Comparison of ENCODE assay signal across 25 cellular contexts in the genomic region with DNA sequence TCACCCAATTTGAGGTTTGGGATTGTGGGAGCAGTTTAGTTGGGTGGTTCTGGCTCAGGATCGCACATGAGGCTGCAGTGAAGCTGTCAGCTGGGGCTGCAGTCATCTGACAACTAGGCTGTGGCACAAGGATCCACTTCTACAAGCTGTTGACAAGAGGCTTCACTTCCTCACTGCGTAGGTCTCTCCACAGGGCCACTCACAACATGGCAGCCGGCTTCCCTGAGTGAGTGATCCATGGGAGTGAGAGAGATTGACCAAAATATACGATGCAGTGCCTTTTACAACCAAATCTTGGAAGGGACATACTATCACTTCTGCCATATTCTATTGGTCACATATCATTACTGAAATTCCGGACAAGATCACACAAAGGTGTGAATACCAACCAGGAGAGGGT.
A peak's percentile ranks its signal among the peaks of the same experiment; 100 is the strongest.
DNase-seq lines count a peak whose midpoint lies in the region; ATAC-seq, FAIRE-seq and TF ChIP-seq lines count a peak whose summit lies in the region.
"Had no signal": no experiment of that assay in that cellular context is flagged by ENCODE, and none has a peak within 500 bp of the region (broad histone marks: within the 10 kb centered on the region; RNA-seq: fewer than 3 reads in every experiment).

No MANE protein-coding gene starts in this region.

- H3K36me3 ChIP-seq in OCI-LY3 (replicated peaks; ENCODE audit: low read depth, low read length) = no peaks in the 10 kb centered on the region
- H3K36me3 ChIP-seq: BLaER1 treated with 17β-estradiol and CSF1 and Interleukin-3, amounts not matched to agents 10 nM and 100 nM had no signal

- H3K4me3 ChIP-seq in GM12865 (ENCODE audit: low read depth, low read length) (peak overlapping the region; percentile 73), OCI-LY3 (ENCODE audit: low read length) (no peak overlapping the region)
- H3K4me3 ChIP-seq: BLaER1 treated with 17β-estradiol and CSF1 and Interleukin-3, amounts not matched to agents 10 nM and 100 nM had no signal

- DNase-seq in GM12865 (ENCODE audit: low read depth) (peak; percentile 74), urothelium cell line (ENCODE audit: low spot score) (no peak), NCI-H1417 treated with DMSO at 0.1 percent for 48 hours (lab: John Stamatoyannopoulos, UW) (no peak), HT-29 (ENCODE audit: low spot score) (no peak)
- DNase-seq: 8988T; AML-193; CD4-positive, alpha-beta memory T cell; CD4-positive, CD25-positive, alpha-beta regulatory T cell; CD8-positive, alpha-beta memory T cell; COR-L47; DMS 273 treated with DMSO at 0.1 percent for 48 hours; DMS153; DMS53; DMS79; DND-41; EL; GDM1 had no signal

- peak overlapping the region; percentile 62; the same call in 1 of the 2 replicates for H2AFZ ChIP-seq in OCI-LY3 (ENCODE audit: low read depth, low read length)

- TF ChIP-seq CTCF in GM12865 (IDR thresholded peaks at IDR 0.05; ENCODE audit: insufficient read depth, low read depth, low read length, missing control alignments) = no peak
- no peak for TF ChIP-seq CTCF in OCI-LY3 (IDR thresholded peaks at IDR 0.05; ENCODE audit: low read depth, low read length)

- ATAC-seq in GM19395 (IDR thresholded peaks at IDR 0.05; ENCODE audit: unreplicated experiment) = no peak

- no peaks in the 10 kb centered on the region for H3K9me3 ChIP-seq in OCI-LY3 (ENCODE audit: insufficient read depth, low read length)
- H3K9me3 ChIP-seq: BLaER1 treated with 17β-estradiol and CSF1 and Interleukin-3, amounts not matched to agents 10 nM and 100 nM had no signal

- no peaks in the 10 kb centered on the region for H4K20me1 ChIP-seq in OCI-LY3 (ENCODE audit: insufficient read depth, low read length)
- H4K20me1 ChIP-seq: BLaER1 treated with 17β-estradiol and CSF1 and Interleukin-3, amounts not matched to agents 10 nM and 100 nM had no signal

- no peaks in the 10 kb centered on the region for H3K79me2 ChIP-seq in OCI-LY3 (ENCODE audit: low read length)

- peaks cover 34% of the 10 kb centered on the region for H3K4me1 ChIP-seq in OCI-LY3 (ENCODE audit: low read length)
- H3K4me1 ChIP-seq: BLaER1 treated with 17β-estradiol and CSF1 and Interleukin-3, amounts not matched to agents 10 nM and 100 nM had no signal

- FAIRE-seq in urothelium cell line (lab: Jason Lieb, UNC) = peak; percentile 83
- FAIRE-seq: A204.1, GM12892, GM18507, GM19239 had no signal

- no peak overlapping the region for H3K27ac ChIP-seq in OCI-LY3 (ENCODE audit: low read length)
- H3K27ac ChIP-seq: BLaER1 treated with 17β-estradiol and CSF1 and Interleukin-3, amounts not matched to agents 10 nM and 100 nM; C4-2B had no signal

- H3K27me3 ChIP-seq in OCI-LY3 (ENCODE audit: low read depth, low read length) = no peaks in the 10 kb centered on the region
- H3K27me3 ChIP-seq: BLaER1 treated with 17β-estradiol and CSF1 and Interleukin-3, amounts not matched to agents 10 nM and 100 nM had no signal

- H3K4me2 ChIP-seq in OCI-LY3 (ENCODE audit: low read length) = 0 out of 2 replicates have a peak overlapping the region, but pooled peaks have one; percentile 20
- H3K4me2 ChIP-seq: BLaER1 treated with 17β-estradiol and CSF1 and Interleukin-3, amounts not matched to agents 10 nM and 100 nM had no signal

- no peak overlapping the region for H3K9ac ChIP-seq in OCI-LY3 (ENCODE audit: low read length)
- H3K9ac ChIP-seq: BLaER1 treated with 17β-estradiol and CSF1 and Interleukin-3, amounts not matched to agents 10 nM and 100 nM had no signal
